ENCODE assay signal across 9 cellular contexts in the genomic region with DNA sequence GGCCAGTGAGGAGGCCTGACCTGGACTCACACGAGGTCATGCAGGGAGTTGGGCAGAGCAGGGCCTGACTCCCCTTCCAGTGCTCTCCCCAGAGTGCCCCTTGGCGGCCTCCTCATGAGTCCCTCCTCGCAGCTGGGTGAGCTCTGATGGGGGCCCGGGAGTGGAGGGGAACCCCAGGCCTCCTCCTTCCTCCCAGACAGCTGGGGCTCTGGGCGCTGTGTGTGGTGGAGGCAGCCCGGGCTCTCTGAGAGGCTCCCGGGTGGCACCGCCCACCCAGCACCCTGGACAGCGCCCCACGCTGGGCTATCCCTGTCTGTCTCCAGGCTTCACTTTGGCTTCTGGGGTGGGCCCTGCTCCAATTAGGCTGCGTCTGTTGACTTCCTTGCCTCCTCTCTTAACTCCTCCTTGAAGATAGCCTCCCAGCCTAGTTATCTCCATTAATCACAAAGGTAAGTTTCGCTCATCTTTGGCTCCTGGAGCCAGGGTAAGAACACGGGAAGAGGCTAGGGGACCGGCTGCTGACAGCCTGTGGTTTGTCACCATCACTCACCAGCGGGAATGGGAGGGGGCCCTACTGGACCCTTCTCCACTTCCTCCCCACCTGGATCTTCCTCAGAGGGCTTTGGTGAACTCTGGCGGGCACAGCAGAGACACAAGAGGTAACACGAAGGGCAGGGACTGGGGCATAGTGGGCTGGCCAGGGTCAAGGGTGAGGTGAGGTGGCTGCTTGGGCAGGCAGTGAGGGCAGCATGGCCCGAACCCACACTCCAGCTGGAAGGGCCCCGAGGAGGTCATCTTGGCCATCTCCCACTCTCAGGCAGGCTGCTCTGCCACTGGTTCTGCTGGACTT. TPM values are rescaled to one million over a fixed set of nuclear protein-coding genes. Genes with fewer than 3 reads are reported as not detected.
A peak's percentile ranks its signal among the peaks of the same experiment; 100 is the strongest.
DNase-seq lines count a peak whose midpoint lies in the region; ATAC-seq and TF ChIP-seq lines count a peak whose summit lies in the region.
"Had no signal": no experiment of that assay in that cellular context is flagged by ENCODE, and none has a peak within 500 bp of the region (broad histone marks: within the 10 kb centered on the region; RNA-seq: fewer than 3 reads in every experiment).

No MANE protein-coding gene starts in this region.

- H3K4me3 Mint-ChIP-seq in MCF 10A (ENCODE audit: unreplicated experiment), result no peak overlapping the region

- POLR2A ChIA-PET in MCF 10A (lab: Yijun Ruan, JAX), result no interaction called here

- no TSS peak for BruUV-seq in MCF 10A (replicated peaks; lab: Mats Ljungman, UMichigan)

- no peaks in the 10 kb centered on the region for H3K4me1 Mint-ChIP-seq in MCF 10A (ENCODE audit: insufficient read depth, unreplicated experiment)

- no peak for ATAC-seq in HG03280 (IDR thresholded peaks at IDR 0.05; ENCODE audit: unreplicated experiment)

- 38 to 40% methylated on average over 14 to 15 of the region's 19 CpGs for WGBS in thyroid gland, 2 donors

- no peak overlapping the region for H3K27ac ChIP-seq in breast epithelium
- no peak overlapping the region for H3K27ac ChIP-seq in thyroid gland

- H3K36me3 ChIP-seq in breast epithelium (no peaks in the 10 kb centered on the region), thyroid gland (no peaks in the 10 kb centered on the region)

- TF ChIP-seq POLR2A in breast epithelium (IDR thresholded peaks at IDR 0.05) (no peak), thyroid gland (IDR thresholded peaks at IDR 0.05) (no peak)

- TF ChIP-seq CTCF in MCF 10A (IDR thresholded peaks at IDR 0.05; ENCODE audit: unreplicated experiment) (no peak), breast epithelium (IDR thresholded peaks at IDR 0.05) (no peak), thyroid gland (IDR thresholded peaks at IDR 0.05) (no peak)

- H3K4me1 ChIP-seq in breast epithelium (no peaks in the 10 kb centered on the region), thyroid gland (no peaks in the 10 kb centered on the region)

- CTCF ChIA-PET in MCF 10A (lab: Yijun Ruan, JAX), result interaction anchor here (1.4 kb wide), 1 partner anchor 160 kb away, joined by 5 read pairs; no protein-coding TSS in a partner anchor

- peaks cover 43% of the 10 kb centered on the region for H3K27me3 Mint-ChIP-seq in MCF 10A (ENCODE audit: insufficient read depth, unreplicated experiment)

- H3K27me3 ChIP-seq in breast epithelium (no peaks in the 10 kb centered on the region), thyroid gland (no peaks in the 10 kb centered on the region)

- no peak overlapping the region for H3K27ac Mint-ChIP-seq in MCF 10A (ENCODE audit: low read depth, unreplicated experiment)

- intact Hi-C loops in MCF 10A (cut with micrococcal nuclease), result no loop called here
- intact Hi-C loops in breast epithelium (cut with DNase I; ENCODE audit: low total_unique reads), result no loop called here
- intact Hi-C loops in thyroid gland (cut with DNase I), result no loop called here

- H3K4me3 ChIP-seq in breast epithelium, result no peak overlapping the region
- H3K4me3 ChIP-seq in thyroid gland (replicated peaks in 1 of 3), result no peak overlapping the region

- DNase-seq in MCF 10A (ENCODE audit: unreplicated experiment), result peak; percentile 58
- no peak for DNase-seq in breast epithelium (ENCODE audit: low spot score in 2 of 2)
- peak; percentile 47 for DNase-seq in UCSD-AML1 (lab: John Stamatoyannopoulos, UW; ENCODE audit: unreplicated experiment)
- peak; percentile 49 for DNase-seq in hepatic stellate cell (ENCODE audit: low spot score)
- peak; percentile 18 to 43 for DNase-seq in thyroid gland
- DNase-seq in NCI-H82 treated with DMSO at 0.1 percent for 48 hours (lab: John Stamatoyannopoulos, UW; ENCODE audit: unreplicated experiment), result no peak
- no peak for DNase-seq in H4 (ENCODE audit: low spot score)

- no peaks in the 10 kb centered on the region for H3K9me3 ChIP-seq in breast epithelium
- no peaks in the 10 kb centered on the region for H3K9me3 ChIP-seq in thyroid gland

- H3K9me3 Mint-ChIP-seq in MCF 10A (ENCODE audit: unreplicated experiment), result no peaks in the 10 kb centered on the region

- no peaks in the 10 kb centered on the region for H3K36me3 Mint-ChIP-seq in MCF 10A (ENCODE audit: insufficient read depth, unreplicated experiment)

RNA-seq across cellular contexts. Expression of a gene that starts 13.1 kb away (rescaled TPM):
- total RNA-seq in MCF 10A (2022) (not detected in 2 replicates), breast epithelium (1 to 10 TPM in 1 of 3 donors, under 1 TPM in 1, not detected in 1; 0.66 to 1.8 TPM), thyroid gland (under 1 TPM in 3 of 4 donors, not detected in 1; 0.11 to 0.67 (median 0.13) TPM)
- total RNA-seq in H4 (2014; rRNA removed; shearing (Covaris generic)), result 0.04 TPM in 1 of 2 replicates, not detected in the other
- total RNA-seq: epithelial cell of proximal tubule had no signal

Comparison
In these comparisons a context has a peak if more than half of its experiments do, and no peak if none do; other contexts are left out.
1. DNase-seq: peak in MCF 10A (single experiment), UCSD-AML1 (single experiment), hepatic stellate cell (single experiment) and thyroid gland (2 of 2); none in breast epithelium (0 of 2), NCI-H82 treated with DMSO at 0.1 percent for 48 hours (single experiment) and H4 (single experiment).